In the genomic region with DNA sequence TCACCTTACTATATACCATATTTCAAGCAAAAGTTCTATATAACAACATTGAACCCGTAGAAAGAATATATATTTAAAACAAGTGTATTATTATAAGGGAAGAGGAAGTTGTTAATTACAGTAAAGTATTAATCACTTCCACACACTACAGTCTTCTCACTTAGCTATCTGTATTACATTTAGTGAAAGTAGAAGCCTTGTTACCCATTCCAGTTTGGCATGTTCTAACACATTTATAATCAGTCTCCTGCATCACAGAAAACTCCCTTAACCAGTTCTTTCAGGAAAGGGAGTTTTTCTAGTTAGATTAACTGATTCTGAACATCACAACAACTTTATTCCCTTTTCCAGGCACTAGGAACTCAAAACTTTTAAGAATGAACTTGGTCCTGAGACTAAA, we compare ENCODE assay signal across 15 cellular contexts. TPM values are rescaled to one million over a fixed set of nuclear protein-coding genes. Genes with fewer than 3 reads are reported as not detected.
DNase-seq lines count a peak whose midpoint lies in the region; ATAC-seq and TF ChIP-seq lines count a peak whose summit lies in the region.
"Had no signal": no experiment of that assay in that cellular context is flagged by ENCODE, and none has a peak within 500 bp of the region (broad histone marks: within the 10 kb centered on the region; RNA-seq: fewer than 3 reads in every experiment).

No MANE protein-coding gene starts in this region.

- H3K18ac ChIP-seq in IMR-90 (ENCODE audit: low read depth, low read length) = no peak overlapping the region

- no peak overlapping the region for H2BK120ac ChIP-seq in IMR-90 (ENCODE audit: low read depth, low read length)

- no peak for TF ChIP-seq RAD21 in IMR-90 (IDR thresholded peaks at IDR 0.05; ENCODE audit: low read length)

- H3K4me1 ChIP-seq in IMR-90 (ENCODE audit: control insufficient read depth, insufficient read depth, low read length) (peaks cover 6% of the 10 kb centered on the region), body of pancreas (peaks cover 72% of the 10 kb centered on the region)

- H4K91ac ChIP-seq in IMR-90 (ENCODE audit: insufficient read depth, low read depth, low read length) = no peak overlapping the region

- TF ChIP-seq CTCF in IMR-90 (conservative IDR thresholded peaks at IDR 0.05; ENCODE audit: low read depth, low read length) (no peak), body of pancreas (IDR thresholded peaks at IDR 0.05) (no peak)

- no peak overlapping the region for H3K56ac ChIP-seq in IMR-90 (ENCODE audit: extremely low read depth, insufficient read depth, low read length)

- dilution Hi-C loops in IMR-90 (cut with HindIII; ENCODE audit: low sequenced_read_pairs, unreplicated experiment) = no loop called here

- no peak overlapping the region for H2BK20ac ChIP-seq in IMR-90 (ENCODE audit: low read depth, low read length)

- no peak overlapping the region for H3K9ac ChIP-seq in IMR-90 (ENCODE audit: low read depth, low read length)

- H3K36me3 ChIP-seq in IMR-90 (ENCODE audit: control insufficient read depth, insufficient read depth, low read length) = no peaks in the 10 kb centered on the region; the same call in 1 of the 2 replicates
- no peaks in the 10 kb centered on the region for H3K36me3 ChIP-seq in body of pancreas (replicated peaks in 1 of 2; ENCODE audit: insufficient read depth in 1 of 2, low read depth in 2 of 2)
- H3K36me3 ChIP-seq: left ventricle myocardium inferior, upper lobe of right lung had no signal

- CTCF ChIA-PET in IMR-90 (lab: Yijun Ruan, JAX) = interaction anchor here (1.0 kb wide), 1 partner anchor 325 kb away, joined by 3 read pairs; no protein-coding TSS in a partner anchor

- no peak overlapping the region for H3K4ac ChIP-seq in IMR-90 (ENCODE audit: low read depth, low read length)

- H3K79me1 ChIP-seq in IMR-90 (ENCODE audit: low read depth in 1 of 2, low read length in 2 of 2) = peaks cover 0 to 36% of the 10 kb centered on the region in 2 experiments; a peak in 2 of 4 replicates

- WGBS in IMR-90 (ENCODE audit: extremely low coverage in 2 of 2, insufficient read length in 1 of 2), 2 experiments = no CpG with 5 or more reads among the region's 1 CpG
- WGBS in body of pancreas, 2 donors = 6 to 10% methylated on average over 1 of the region's 1 CpG

- H3K27me3 ChIP-seq in IMR-90 (ENCODE audit: control insufficient read depth, insufficient read depth, low read length) (no peaks in the 10 kb centered on the region), body of pancreas (no peaks in the 10 kb centered on the region)
- H3K27me3 ChIP-seq: heart right ventricle, upper lobe of right lung had no signal

- no peak overlapping the region for H2BK15ac ChIP-seq in IMR-90 (ENCODE audit: low read depth, low read length)

- no peak overlapping the region for H3K4me3 Mint-ChIP-seq in natural killer cell treated with Interleukin-12 subunit alpha and Interleukin-12 subunit beta and Interleukin-15 and Interleukin-18, amount 100 ng/mL, for 72 hours

- no peaks in the 10 kb centered on the region for H3K9me3 Mint-ChIP-seq in natural killer cell treated with Interleukin-12 subunit alpha and Interleukin-12 subunit beta and Interleukin-15 and Interleukin-18, amount 100 ng/mL, for 72 hours

- no TSS peak for BruUV-seq in IMR-90 (replicated peaks; lab: Mats Ljungman, UMichigan)

- H3K9me1 ChIP-seq in IMR-90 (ENCODE audit: insufficient read depth, low read length) = peaks cover 9% of the 10 kb centered on the region

- H3K27me3 Mint-ChIP-seq in natural killer cell treated with Interleukin-12 subunit alpha and Interleukin-12 subunit beta and Interleukin-15 and Interleukin-18, amount 100 ng/mL, for 72 hours = no peaks in the 10 kb centered on the region

- H2BK5ac ChIP-seq in IMR-90 (ENCODE audit: low read depth, low read length, poor library complexity, severe bottlenecking) = no peak overlapping the region

- no peak overlapping the region for H3K23ac ChIP-seq in IMR-90 (ENCODE audit: low read depth, low read length)

- H3K9me3 ChIP-seq in IMR-90 (ENCODE audit: control insufficient read depth, insufficient read depth, low read length) (no peaks in the 10 kb centered on the region), body of pancreas (no peaks in the 10 kb centered on the region)
- H3K9me3 ChIP-seq: heart right ventricle, left ventricle myocardium inferior, upper lobe of right lung had no signal

- no peak overlapping the region for H2AFZ ChIP-seq in IMR-90 (replicated peaks; ENCODE audit: low read length, poor library complexity)

- H3K27ac Mint-ChIP-seq in natural killer cell treated with Interleukin-12 subunit alpha and Interleukin-12 subunit beta and Interleukin-15 and Interleukin-18, amount 100 ng/mL, for 72 hours = peak overlapping the region; percentile 54 to 75

- no peak for ATAC-seq in IMR-90 (ENCODE audit: low read depth)
- ATAC-seq in body of pancreas = peak; percentile 50
- ATAC-seq in natural killer cell treated with Interleukin-12 subunit alpha and Interleukin-12 subunit beta and Interleukin-15 and Interleukin-18, amount 100 ng/mL, for 72 hours = no peak
- ATAC-seq in GM18907 (IDR thresholded peaks at IDR 0.05; ENCODE audit: unreplicated experiment) = no peak
- ATAC-seq in HG03196 (IDR thresholded peaks at IDR 0.05; ENCODE audit: unreplicated experiment) = no peak
- ATAC-seq: upper lobe of right lung had no signal

- no peak overlapping the region for H3K27ac ChIP-seq in IMR-90 (ENCODE audit: insufficient read depth, low read length)
- H3K27ac ChIP-seq in body of pancreas = peak overlapping the region in 2 of 4 donors; percentile 6 to 65
- H3K27ac ChIP-seq: heart right ventricle, HL-60, left ventricle myocardium inferior, upper lobe of right lung had no signal

- peaks cover 2% of the 10 kb centered on the region for H3K36me3 Mint-ChIP-seq in natural killer cell treated with Interleukin-12 subunit alpha and Interleukin-12 subunit beta and Interleukin-15 and Interleukin-18, amount 100 ng/mL, for 72 hours

- DNase-seq in SIG-M5 treated with dmso at 0.1 percent for 504 hours (lab: John Stamatoyannopoulos, UW; ENCODE audit: unreplicated experiment) = peak; percentile 21
- DNase-seq in SIG-M5 (lab: John Stamatoyannopoulos, UW) = no peak
- DNase-seq in IMR-90 = no peak
- no peak for DNase-seq in body of pancreas
- no peak for DNase-seq in natural killer cell treated with Interleukin-12 subunit alpha and Interleukin-12 subunit beta and Interleukin-15 and Interleukin-18, amount 100 ng/mL, for 72 hours (ENCODE audit: low spot score)
- DNase-seq in islet precursor cell = no peak
- DNase-seq: activated CD8-positive, alpha-beta memory T cell treated with anti-CD3 and anti-CD28 coated beads, Interleukin-2, amount 50 U/mL, for 48 hours; heart right ventricle; left ventricle myocardium inferior; NCI-H510A; stimulated activated CD4-positive, alpha-beta T cell treated with anti-CD3 and anti-CD28 coated beads, Interleukin-12 subunit alpha, Interleukin-12 subunit beta, amount 100 ng/mL, for 4 hours; upper lobe of right lung had no signal

- intact Hi-C loops in IMR-90 (cut with micrococcal nuclease) (loop anchor here (5.0 kb wide), 2 partner anchors 212 to 437 kb away; no protein-coding TSS in a partner anchor), body of pancreas (cut with DNase I) (no loop called here)

- H3K4me1 Mint-ChIP-seq in natural killer cell treated with Interleukin-12 subunit alpha and Interleukin-12 subunit beta and Interleukin-15 and Interleukin-18, amount 100 ng/mL, for 72 hours (ENCODE audit: low read depth in 2 of 2) = peaks cover 44 to 78% of the 10 kb centered on the region in 2 donors

- H4K20me1 ChIP-seq in IMR-90 (ENCODE audit: insufficient read depth, low read length) = peaks cover 97% of the 10 kb centered on the region

- in situ Hi-C loops in IMR-90 (cut with MboI; ENCODE audit: low sequenced_read_pairs) = no loop called here

- POLR2A ChIA-PET in IMR-90 (lab: Charles Lee; ENCODE audit: unreplicated experiment) = no interaction called here

- H3K4me2 ChIP-seq in IMR-90 (ENCODE audit: low read depth, low read length) = peak overlapping the region; percentile 33; the same call in 1 of the 2 replicates

- no peak overlapping the region for H2AK9ac ChIP-seq in IMR-90 (replicated peaks; ENCODE audit: low read depth, low read length, poor library complexity)

- H3K4me3 ChIP-seq in IMR-90 (ENCODE audit: insufficient read depth, low read depth, low read length) = no peak overlapping the region
- no peak overlapping the region for H3K4me3 ChIP-seq in body of pancreas
- H3K4me3 ChIP-seq: heart right ventricle, left ventricle myocardium inferior, upper lobe of right lung had no signal

- H4K5ac ChIP-seq in IMR-90 (ENCODE audit: low read depth, low read length) = no peak overlapping the region

- no peak overlapping the region for H2AK5ac ChIP-seq in IMR-90 (ENCODE audit: low read depth, low read length)

- no peak overlapping the region for H3K14ac ChIP-seq in IMR-90 (replicated peaks; ENCODE audit: low read depth, low read length)

- TF ChIP-seq POLR2A in IMR-90 (IDR thresholded peaks at IDR 0.05; ENCODE audit: low read depth, low read length) (no peak), body of pancreas (IDR thresholded peaks at IDR 0.05) (no peak)

- H4K8ac ChIP-seq in IMR-90 (ENCODE audit: low read depth in 2 of 2, low read length in 2 of 2) = no peak overlapping the region

TF ChIP-seq in IMR-90, 13 proteins besides CTCF, POLR2A, EP300 and RAD21:
- TF ChIP-seq MAFK (IDR thresholded peaks at IDR 0.05; ENCODE audit: low read depth, low read length) = no peak
- TF ChIP-seq NFE2L2 (IDR thresholded peaks at IDR 0.05; ENCODE audit: low read depth, low read length) = no peak
- TF ChIP-seq SMC3 (IDR thresholded peaks at IDR 0.05; ENCODE audit: low read depth, low read length) = no peak
- TF ChIP-seq RFX5 (IDR thresholded peaks at IDR 0.05; ENCODE audit: low read depth, low read length) = no peak
- no peak for TF ChIP-seq FOS (IDR thresholded peaks at IDR 0.05; ENCODE audit: low read depth, low read length)

RNA-seq across cellular contexts. Expression of a gene that starts 6.9 kb away (rescaled TPM):
- total RNA-seq in IMR-90 (2012; rRNA removed) = 20.1 and 36.1 TPM in 2 replicates
- 22.8 and 29.3 TPM in 2 replicates for polyA plus RNA-seq in IMR-90 (2012; rRNA removed)
- polyA plus RNA-seq in IMR-90 (2012; cell fraction: cytosol; rRNA removed) = 4.7 and 8.9 TPM in 2 replicates
- polyA plus RNA-seq in IMR-90 (2012; cell fraction: nucleus; rRNA removed; ENCODE audit: low replicate concordance) = 2.7 and 18.8 TPM in 2 replicates
- 10 to 100 TPM; 13.5 to 21.8 TPM for total RNA-seq in body of pancreas
- 10 to 100 TPM; 40.6 to 73.8 TPM for total RNA-seq in natural killer cell treated with Interleukin-12 subunit alpha and Interleukin-12 subunit beta and Interleukin-15 and Interleukin-18, amount 100 ng/mL, for 72 hours
